Comparison of ENCODE assay signal across 20 cellular contexts in the genomic region with DNA sequence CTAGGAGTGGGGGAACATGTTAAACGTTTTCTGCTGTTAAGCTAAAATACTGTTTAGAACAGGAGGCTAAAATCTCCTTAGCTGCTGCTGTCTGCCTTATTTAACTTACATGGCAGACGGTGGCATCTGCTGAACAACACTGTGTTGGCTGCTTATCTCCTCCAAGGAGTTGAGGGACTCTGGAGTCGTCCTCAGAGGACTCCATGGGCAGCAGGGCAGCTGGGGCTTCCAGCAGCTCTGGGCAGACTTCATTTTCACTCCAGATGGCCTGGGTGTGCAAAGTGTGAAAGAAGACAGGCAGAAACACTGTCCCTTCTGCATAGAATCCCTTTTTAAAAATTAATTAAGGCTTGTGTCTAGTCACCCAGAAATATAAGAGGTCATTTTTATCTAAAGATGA. TPM values are rescaled to one million over a fixed set of nuclear protein-coding genes. Genes with fewer than 3 reads are reported as not detected.
A peak's percentile ranks its signal among the peaks of the same experiment; 100 is the strongest.
DNase-seq lines count a peak whose midpoint lies in the region; ATAC-seq and TF ChIP-seq lines count a peak whose summit lies in the region.
"Had no signal": no experiment of that assay in that cellular context is flagged by ENCODE, and none has a peak within 500 bp of the region (broad histone marks: within the 10 kb centered on the region; RNA-seq: fewer than 3 reads in every experiment).

No MANE protein-coding gene starts in this region.

- H3K4me3 Mint-ChIP-seq in neural progenitor cell (no peak overlapping the region), progenitor cell of endocrine pancreas (ENCODE audit: low read depth) (no peak overlapping the region)
- H3K4me3 Mint-ChIP-seq: CD4-positive, CD25-positive, alpha-beta regulatory T cell; GM23338 had no signal

- TF ChIP-seq CTCF in neural progenitor cell (IDR thresholded peaks at IDR 0.05) (no peak), progenitor cell of endocrine pancreas (IDR thresholded peaks at IDR 0.05; ENCODE audit: unreplicated experiment) (no peak)

- H3K27me3 ChIP-seq in neural progenitor cell = no peaks in the 10 kb centered on the region
- H3K27me3 ChIP-seq: BE2C, SJCRH30 had no signal

- H3K9ac ChIP-seq in neural progenitor cell = no peak overlapping the region

- H3K9me3 ChIP-seq in neural progenitor cell (ENCODE audit: low read depth) = no peaks in the 10 kb centered on the region
- H3K9me3 ChIP-seq: BE2C, SJCRH30 had no signal

- H3K27me3 Mint-ChIP-seq in neural progenitor cell (ENCODE audit: insufficient read depth, low read depth) (peaks cover 2% of the 10 kb centered on the region), progenitor cell of endocrine pancreas (no peaks in the 10 kb centered on the region)
- H3K27me3 Mint-ChIP-seq: CD4-positive, CD25-positive, alpha-beta regulatory T cell had no signal

- no peaks in the 10 kb centered on the region for H4K20me1 ChIP-seq in neural progenitor cell (ENCODE audit: low read depth)

- no peak overlapping the region for H3K27ac ChIP-seq in neural progenitor cell
- H3K27ac ChIP-seq: SJCRH30 had no signal

- H3K79me2 ChIP-seq in neural progenitor cell (ENCODE audit: low read depth) = no peaks in the 10 kb centered on the region

- H3K9me3 Mint-ChIP-seq in neural progenitor cell (peaks cover 13% of the 10 kb centered on the region), progenitor cell of endocrine pancreas (ENCODE audit: low read depth) (peaks cover 9% of the 10 kb centered on the region)

- H3K4me1 Mint-ChIP-seq in neural progenitor cell (peaks cover 4% of the 10 kb centered on the region), progenitor cell of endocrine pancreas (ENCODE audit: low read depth) (peaks cover 6% of the 10 kb centered on the region)
- H3K4me1 Mint-ChIP-seq: CD4-positive, CD25-positive, alpha-beta regulatory T cell had no signal

- H3K36me3 ChIP-seq in neural progenitor cell = no peaks in the 10 kb centered on the region
- H3K36me3 ChIP-seq: BE2C, SJCRH30 had no signal

- no peaks in the 10 kb centered on the region for H3F3A ChIP-seq in neural progenitor cell (ENCODE audit: low read depth)

- H3K4me1 ChIP-seq in neural progenitor cell = no peaks in the 10 kb centered on the region
- H3K4me1 ChIP-seq: BE2C, SJCRH30 had no signal

- H3K36me3 Mint-ChIP-seq in neural progenitor cell = peaks cover 2% of the 10 kb centered on the region
- H3K36me3 Mint-ChIP-seq in progenitor cell of endocrine pancreas (ENCODE audit: insufficient read depth) = peaks cover 5% of the 10 kb centered on the region
- H3K36me3 Mint-ChIP-seq: CD4-positive, CD25-positive, alpha-beta regulatory T cell had no signal

- H3K27ac Mint-ChIP-seq in neural progenitor cell = peak overlapping the region; percentile 34
- H3K27ac Mint-ChIP-seq in progenitor cell of endocrine pancreas = no peak overlapping the region
- H3K27ac Mint-ChIP-seq: GM23338 had no signal

- no peak overlapping the region for H3K4me3 ChIP-seq in neural progenitor cell
- H3K4me3 ChIP-seq: GM23338, SJCRH30 had no signal

- no peak for ATAC-seq in GM19023 (IDR thresholded peaks at IDR 0.05; ENCODE audit: unreplicated experiment)
- ATAC-seq in HG03025 (IDR thresholded peaks at IDR 0.05; ENCODE audit: low FRiP score, unreplicated experiment) = no peak
- ATAC-seq: GM23338 had no signal

- peak; percentile 28 for DNase-seq in Ammon's horn (ENCODE audit: low spot score)
- peak; percentile 63 for DNase-seq in NCI-H2171 (lab: John Stamatoyannopoulos, UW)
- peak; percentile 23 for DNase-seq in SK-N-DZ (ENCODE audit: low spot score)
- DNase-seq in neural progenitor cell (ENCODE audit: low spot score) = no peak
- no peak for DNase-seq in progenitor cell of endocrine pancreas (ENCODE audit: low spot score, unreplicated experiment)
- DNase-seq: BE2C; CD4-positive, CD25-positive, alpha-beta regulatory T cell; COR-L47; DMS53; HCEC 1CT; MM.1S; NCI-H1092; NCI-H1436 treated with DMSO at 0.1 percent for 48 hours; NCI-H2029 treated with DMSO at 0.1 percent for 48 hours; NCI-H446 treated with DMSO at 0.1 percent for 48 hours; NCI-H748 treated with DMSO at 0.1 percent for 48 hours; SJCRH30 had no signal

- no peak overlapping the region for H2AFZ ChIP-seq in neural progenitor cell (replicated peaks)
- H2AFZ ChIP-seq: GM23338 had no signal

- no peak overlapping the region for H3K4me2 ChIP-seq in neural progenitor cell
- H3K4me2 ChIP-seq: GM23338 had no signal

RNA-seq across cellular contexts. Expression of gene NUDT16, which starts 52.8 kb away (rescaled TPM):
- 16.9 and 20.3 TPM in 2 replicates for polyA plus RNA-seq in SK-N-DZ (2014; cell fraction: cytosol; rRNA removed)
- polyA plus RNA-seq in SK-N-DZ (2014; cell fraction: nucleus; rRNA removed) = 21.2 and 26.1 TPM in 2 replicates
- 19.1 and 21.9 TPM in 2 replicates for total RNA-seq in neural progenitor cell (ENCODE audit: low replicate concordance)
- total RNA-seq in progenitor cell of endocrine pancreas = 24.6 and 25.1 TPM in 2 replicates

Comparison
In these comparisons a context has a peak if more than half of its experiments do, and no peak if none do; other contexts are left out.
1. DNase-seq: peak in Ammon's horn (single experiment), NCI-H2171 (single experiment) and SK-N-DZ (single experiment); none in neural progenitor cell (single experiment) and progenitor cell of endocrine pancreas (single experiment).